In genomic region chr12:48814313-48815280, GRCh38 we compare ENCODE assay signal across 8 cellular contexts. TPM values are rescaled to one million over a fixed set of nuclear protein-coding genes. Genes with fewer than 3 reads are reported as not detected.
DNase-seq lines count a peak whose midpoint lies in the region; ATAC-seq and TF ChIP-seq lines count a peak whose summit lies in the region.

No MANE protein-coding gene starts in this region.

- peak overlapping the region; percentile 92 for H3K27ac Mint-ChIP-seq in stimulated activated effector memory CD8-positive, alpha-beta T cell treated with anti-CD3 and anti-CD28 coated beads, Interleukin-12 subunit alpha, Interleukin-12 subunit beta, amount 100 ng/mL, for 72 hours

- no peaks in the 10 kb centered on the region for H3K36me3 ChIP-seq in esophagus (ENCODE audit: control insufficient read depth in 2 of 2, insufficient read depth in 2 of 2, low read length in 1 of 2)
- no peaks in the 10 kb centered on the region for H3K36me3 ChIP-seq in muscle layer of duodenum (ENCODE audit: control insufficient read depth in 1 of 2, insufficient read depth in 2 of 2, low read length in 2 of 2)

- H3K9me3 ChIP-seq in esophagus (ENCODE audit: control insufficient read depth in 2 of 2, insufficient read depth in 1 of 2, low read depth in 1 of 2, low read length in 1 of 2), result no peaks in the 10 kb centered on the region
- H3K9me3 ChIP-seq in muscle layer of duodenum (ENCODE audit: control insufficient read depth in 1 of 2, low read length in 2 of 2), result no peaks in the 10 kb centered on the region

- H3K27me3 ChIP-seq in esophagus (ENCODE audit: control insufficient read depth in 1 of 2, insufficient read depth in 2 of 2, low read length in 2 of 2) (no peaks in the 10 kb centered on the region), muscle layer of duodenum (ENCODE audit: low read depth, low read length) (no peaks in the 10 kb centered on the region)

- H3K4me3 Mint-ChIP-seq in stimulated activated effector memory CD8-positive, alpha-beta T cell treated with anti-CD3 and anti-CD28 coated beads, Interleukin-12 subunit alpha, Interleukin-12 subunit beta, amount 100 ng/mL, for 72 hours, result peak overlapping the region; percentile 91

- peak overlapping the region; percentile 90 to 92 for H3K27ac ChIP-seq in esophagus (ENCODE audit: low read depth in 2 of 2, low read length in 1 of 2)
- peak overlapping the region; percentile 92 for H3K27ac ChIP-seq in muscle layer of duodenum (ENCODE audit: low read length)

- no peaks in the 10 kb centered on the region for H3K9me3 Mint-ChIP-seq in stimulated activated effector memory CD8-positive, alpha-beta T cell treated with anti-CD3 and anti-CD28 coated beads, Interleukin-12 subunit alpha, Interleukin-12 subunit beta, amount 100 ng/mL, for 72 hours

- H3K4me1 ChIP-seq in esophagus (ENCODE audit: control insufficient read depth in 2 of 2, insufficient read depth in 2 of 2, low read length in 1 of 2) (peaks cover 3 to 18% of the 10 kb centered on the region in 2 donors), muscle layer of duodenum (ENCODE audit: control insufficient read depth in 1 of 2, insufficient read depth in 2 of 2, low read length in 2 of 2) (peaks cover 19 to 21% of the 10 kb centered on the region in 2 donors)

- H3K4me3 ChIP-seq in esophagus (ENCODE audit: low read depth in 1 of 2, low read length in 2 of 2) (peak overlapping the region; percentile 69 to 83), muscle layer of duodenum (ENCODE audit: low read depth in 1 of 2, low read length in 2 of 2) (peak overlapping the region; percentile 81 to 83)

- ATAC-seq in HG03354 (IDR thresholded peaks at IDR 0.05; ENCODE audit: poor library complexity, severe bottlenecking, unreplicated experiment), result peak; percentile 83
- peak; percentile 87 for ATAC-seq in stimulated activated effector memory CD8-positive, alpha-beta T cell treated with anti-CD3 and anti-CD28 coated beads, Interleukin-12 subunit alpha, Interleukin-12 subunit beta, amount 100 ng/mL, for 72 hours

- TF ChIP-seq POLR2A in GM19099 (IDR thresholded peaks at IDR 0.05; ENCODE audit: extremely low read depth, insufficient read length, low read depth), result peak; percentile 59

- peaks cover 67% of the 10 kb centered on the region for H3K4me1 Mint-ChIP-seq in stimulated activated effector memory CD8-positive, alpha-beta T cell treated with anti-CD3 and anti-CD28 coated beads, Interleukin-12 subunit alpha, Interleukin-12 subunit beta, amount 100 ng/mL, for 72 hours

- WGBS in esophagus, 2 donors, result 0 to 1% methylated on average over 77 to 84 of the region's 84 CpGs

- H3K36me3 Mint-ChIP-seq in stimulated activated effector memory CD8-positive, alpha-beta T cell treated with anti-CD3 and anti-CD28 coated beads, Interleukin-12 subunit alpha, Interleukin-12 subunit beta, amount 100 ng/mL, for 72 hours, result no peaks in the 10 kb centered on the region

- peak; percentile 83 for DNase-seq in CD1c-positive myeloid dendritic cell (ENCODE audit: extremely low spot score)
- DNase-seq in NOMO-1 (lab: John Stamatoyannopoulos, UW; ENCODE audit: unreplicated experiment in 2 of 2), result peak; percentile 63 to 73
- peak; percentile 47 for DNase-seq in activated T-cell treated with anti-CD3 and anti-CD28 coated beads for 4 hours
- DNase-seq in stimulated activated effector memory CD8-positive, alpha-beta T cell treated with anti-CD3 and anti-CD28 coated beads, Interleukin-12 subunit alpha, Interleukin-12 subunit beta, amount 100 ng/mL, for 72 hours (ENCODE audit: low spot score in 2 of 2), result peak; percentile 94 to 95

RNA-seq across cellular contexts. Expression of gene CACNB3, which starts 3.7 kb away (rescaled TPM):
- polyA plus RNA-seq in esophagus, result 10 to 100 TPM; 21.5 to 24.3 TPM

RNA-seq across cellular contexts. Expression of gene ADCY6, which starts 25.7 kb away (rescaled TPM):
- 10 to 100 TPM in 1 of 2 donors, 1 to 10 TPM in 1; 7.2 to 18.5 TPM for polyA plus RNA-seq in esophagus

RNA-seq across cellular contexts. Expression of gene DDX23, which starts 37.4 kb away (rescaled TPM):
- 10 to 100 TPM; 26.2 to 37.5 TPM for polyA plus RNA-seq in esophagus

RNA-seq across cellular contexts. Expression of gene RND1, which starts 51.1 kb away (rescaled TPM):
- polyA plus RNA-seq in esophagus, result 1 to 10 TPM; 2.6 to 3.9 TPM

Comparison
In these comparisons a context has a peak if more than half of its experiments do, and no peak if none do; other contexts are left out.
1. Peak in every context shown above with its lines: DNase-seq, ATAC-seq, H3K4me3 ChIP-seq and H3K27ac ChIP-seq.